In genomic region chr16:2769675-2770056, GRCh38 we compare ENCODE assay signal across 9 cellular contexts. TPM values are rescaled to one million over a fixed set of nuclear protein-coding genes. Genes with fewer than 3 reads are reported as not detected.
DNase-seq lines count a peak whose midpoint lies in the region; ATAC-seq and TF ChIP-seq lines count a peak whose summit lies in the region.
"Had no signal": no experiment of that assay in that cellular context is flagged by ENCODE, and none has a peak within 500 bp of the region (broad histone marks: within the 10 kb centered on the region; RNA-seq: fewer than 3 reads in every experiment).

No MANE protein-coding gene starts in this region.

- 73% methylated on average over 14 of the region's 14 CpGs for WGBS in right cardiac atrium

- DNase-seq in cardiac muscle cell (ENCODE audit: low read depth in 1 of 2, low spot score in 1 of 2) (peak in 1 of 2 donors; percentile 33), Right ventricle myocardium inferior (ENCODE audit: missing footprints) (no peak), right cardiac atrium (no peak), upper lobe of right lung (peak; percentile 80), GM20000 (ENCODE audit: low spot score) (no peak), amniotic stem cell (lab: John Stamatoyannopoulos, UW) (no peak)
- DNase-seq: BE2C, NCI-H146 had no signal

- TF ChIP-seq CTCF in cardiac muscle cell (IDR thresholded peaks at IDR 0.05; ENCODE audit: low read depth, low read length) = no peak
- no peak for TF ChIP-seq CTCF in upper lobe of right lung (IDR thresholded peaks at IDR 0.05)
- no peak for TF ChIP-seq CTCF in GM20000 (IDR thresholded peaks at IDR 0.05; ENCODE audit: extremely low read depth, missing control alignments)

- no peak for ATAC-seq in Right ventricle myocardium inferior
- peak; percentile 8 to 35 for ATAC-seq in right cardiac atrium
- peak; percentile 83 for ATAC-seq in upper lobe of right lung

- peak overlapping the region; percentile 60 for H3K27ac ChIP-seq in cardiac muscle cell
- H3K27ac ChIP-seq in right cardiac atrium (ENCODE audit: low read length) = no peak overlapping the region
- H3K27ac ChIP-seq in upper lobe of right lung = peak overlapping the region; percentile 26

- no peaks in the 10 kb centered on the region for H3K4me1 ChIP-seq in cardiac muscle cell (ENCODE audit: low read depth)
- no peaks in the 10 kb centered on the region for H3K4me1 ChIP-seq in right cardiac atrium (ENCODE audit: control insufficient read depth, insufficient read depth, low read length)
- no peaks in the 10 kb centered on the region for H3K4me1 ChIP-seq in upper lobe of right lung
- H3K4me1 ChIP-seq: BE2C had no signal

- H3K4me3 ChIP-seq in cardiac muscle cell (no peak overlapping the region), right cardiac atrium (ENCODE audit: low read length) (no peak overlapping the region), upper lobe of right lung (no peak overlapping the region)

- H3K9me3 ChIP-seq in cardiac muscle cell (ENCODE audit: low read depth) = no peaks in the 10 kb centered on the region
- no peaks in the 10 kb centered on the region for H3K9me3 ChIP-seq in right cardiac atrium (ENCODE audit: control insufficient read depth, low read length)
- no peaks in the 10 kb centered on the region for H3K9me3 ChIP-seq in upper lobe of right lung
- H3K9me3 ChIP-seq: BE2C had no signal

- H3K36me3 ChIP-seq in cardiac muscle cell (peaks cover 80% of the 10 kb centered on the region), upper lobe of right lung (peaks cover 97% of the 10 kb centered on the region)

- intact Hi-C loops in Right ventricle myocardium inferior (cut with DNase I) = no loop called here
- intact Hi-C loops in right cardiac atrium (cut with DNase I) = no loop called here
- intact Hi-C loops in upper lobe of right lung (cut with DNase I) = no loop called here

- H3K27me3 ChIP-seq in cardiac muscle cell = no peaks in the 10 kb centered on the region
- H3K27me3 ChIP-seq in right cardiac atrium (ENCODE audit: control insufficient read depth, insufficient read depth) = no peaks in the 10 kb centered on the region
- no peaks in the 10 kb centered on the region for H3K27me3 ChIP-seq in upper lobe of right lung
- H3K27me3 ChIP-seq: BE2C had no signal

RNA-seq across cellular contexts. Expression of gene ELOB, which starts 7.4 kb away (rescaled TPM):
- total RNA-seq in cardiac muscle cell (180 and 435 TPM in 2 replicates), Right ventricle myocardium inferior (336 TPM), right cardiac atrium (100 to 1,000 TPM; 235 to 320 (median 280) TPM), upper lobe of right lung (179 TPM)
- polyA plus RNA-seq in cardiac muscle cell (606 and 614 TPM in 2 replicates), right cardiac atrium (625 TPM)

RNA-seq across cellular contexts. Expression of gene SRRM2, which starts 17.2 kb away (rescaled TPM):
- total RNA-seq in cardiac muscle cell = 131 and 321 TPM in 2 replicates
- 592 and 734 TPM in 2 replicates for polyA plus RNA-seq in cardiac muscle cell
- total RNA-seq in Right ventricle myocardium inferior = 239 TPM
- total RNA-seq in right cardiac atrium = 100 to 1,000 TPM; 299 to 352 (median 320) TPM
- 402 TPM for polyA plus RNA-seq in right cardiac atrium
- 660 TPM for total RNA-seq in upper lobe of right lung

RNA-seq across cellular contexts. Expression of gene PRSS33, which starts 17.7 kb away (rescaled TPM):
- total RNA-seq in cardiac muscle cell = not detected in 2 replicates
- polyA plus RNA-seq in cardiac muscle cell = not detected in 2 replicates
- not detected for total RNA-seq in Right ventricle myocardium inferior
- total RNA-seq in right cardiac atrium = not detected
- not detected for polyA plus RNA-seq in right cardiac atrium
- not detected for total RNA-seq in upper lobe of right lung
- polyA plus RNA-seq: adipose tissue had no signal

RNA-seq across cellular contexts. Expression of gene PRSS41, which starts 28.6 kb away (rescaled TPM):
- total RNA-seq in cardiac muscle cell = not detected in 2 replicates
- not detected in 2 replicates for polyA plus RNA-seq in cardiac muscle cell
- not detected for total RNA-seq in Right ventricle myocardium inferior
- total RNA-seq in right cardiac atrium = not detected
- polyA plus RNA-seq in right cardiac atrium = not detected
- total RNA-seq in upper lobe of right lung = not detected
- polyA plus RNA-seq: adipose tissue had no signal

RNA-seq across cellular contexts. Expression of gene PRSS21, which starts 47.4 kb away (rescaled TPM):
- total RNA-seq in cardiac muscle cell (not detected in 2 replicates), Right ventricle myocardium inferior (not detected), right cardiac atrium (not detected), upper lobe of right lung (17.1 TPM)
- polyA plus RNA-seq in cardiac muscle cell (not detected in 2 replicates), right cardiac atrium (not detected)
